8 cellular contexts compared by ENCODE assay signal in genomic region chr5:168486136-168486879, GRCh38. TPM values are rescaled to one million over a fixed set of nuclear protein-coding genes. Genes with fewer than 3 reads are reported as not detected.
DNase-seq lines count a peak whose midpoint lies in the region; ATAC-seq and TF ChIP-seq lines count a peak whose summit lies in the region.

TSS of gene RARS1 (plus strand) at chr5:168486471. CDS start at chr5:168486499, 28 bp downstream.

- intact Hi-C loops in spleen (cut with DNase I; ENCODE audit: low total_unique reads) = no loop called here

- H3K27ac ChIP-seq in spleen = peak within 1 kb of the TSS; percentile 67 to 89 (median 82)

- peaks cover 0 to 3% (median 0%) of the 10 kb centered on the region in 7 donors for H3K27me3 ChIP-seq in spleen (replicated peaks in 1 of 7)

- 0 to 1% (median 1%) methylated on average over 35 to 40 of the region's 40 CpGs for WGBS in spleen, 5 donors

- ATAC-seq in GM19023 (IDR thresholded peaks at IDR 0.05; ENCODE audit: unreplicated experiment) (peak; percentile 89), HG03280 (IDR thresholded peaks at IDR 0.05; ENCODE audit: unreplicated experiment) (peak; percentile 81)

- no peaks in the 10 kb centered on the region for H3K9me3 ChIP-seq in spleen

- H3K4me1 ChIP-seq in spleen = peaks cover 9 to 47% (median 18%) of the 10 kb centered on the region in 6 donors

- peak; percentile 18 to 64 (median 51) for TF ChIP-seq POLR2A in spleen (IDR thresholded peaks at IDR 0.05)

- peak within 1 kb of the TSS; percentile 84 to 100 (median 98) for H3K4me3 ChIP-seq in spleen

- TF ChIP-seq CTCF in spleen (IDR thresholded peaks at IDR 0.05 in 8 of 11, conservative IDR thresholded peaks at IDR 0.05 in 3 of 11) = peak; percentile 86 to 98 (median 95)

- H3K36me3 ChIP-seq in spleen = peaks cover 7 to 36% (median 34%) of the 10 kb centered on the region in 6 donors

- DNase-seq in AG20443 (ENCODE audit: low spot score) (peak; percentile 98), NCI-H345 (lab: John Stamatoyannopoulos, UW) (peak; percentile 96), inferior parietal cortex (ENCODE audit: extremely low spot score) (peak; percentile 94), spleen (peak; percentile 97)
- DNase-seq in activated CD4-positive, CD25-positive, alpha-beta regulatory T cell (lab: John Stamatoyannopoulos, UW) = peak; percentile 74 to 82 (median 74)
- peak; percentile 77 for DNase-seq in central memory CD4-positive, alpha-beta T cell

RNA-seq across cellular contexts. Expression of gene RARS1, which starts in this region (rescaled TPM):
- 10 to 100 TPM; 55.3 to 75.5 (median 62.0) TPM for total RNA-seq in spleen
- 10 to 100 TPM; 24.2 to 34.7 (median 33.6) TPM for polyA plus RNA-seq in spleen

Comparison
In these comparisons a context has a peak if more than half of its experiments do, and no peak if none do; other contexts are left out.
1. Peak in every context shown above with its lines: DNase-seq, ATAC-seq, H3K4me3 ChIP-seq and H3K27ac ChIP-seq.